25 cellular contexts compared by ENCODE assay signal in genomic region chr7:69443136-69443535, GRCh38.
"Had no signal": no experiment of that assay in that cellular context is flagged by ENCODE, and none has a peak within 500 bp of the region (broad histone marks: within the 10 kb centered on the region; RNA-seq: fewer than 3 reads in every experiment).

No MANE protein-coding gene starts in this region.

- H3K27ac ChIP-seq: colonic mucosa, epithelial cell of prostate, esophagus squamous epithelium, gastrocnemius medialis, heart right ventricle, left lung, lower lobe of right lung had no signal

- H3K36me3 ChIP-seq: colonic mucosa, esophagus squamous epithelium, gastrocnemius medialis, heart right ventricle, left lung, lower lobe of right lung had no signal

- DNase-seq: colonic mucosa; cortex of kidney; effector CD8-positive, alpha-beta T cell; effector memory CD8-positive, alpha-beta T cell; endodermal cell; erythroblast; esophagus squamous epithelium; foreskin fibroblast; foreskin melanocyte; gastrocnemius medialis; glutamatergic neuron; head of caudate nucleus; heart right ventricle; hippocampal formation; left cardiac atrium; left lung; left ventricle myocardium superior; lower lobe of right lung; mesenchymal stem cell; naive thymus-derived CD4-positive, alpha-beta T cell had no signal

- H3K27me3 ChIP-seq: colonic mucosa, esophagus squamous epithelium, gastrocnemius medialis, heart right ventricle, left lung had no signal

- H3K9me3 ChIP-seq: colonic mucosa, gastrocnemius medialis, left lung, lower lobe of right lung had no signal

- H3K4me1 ChIP-seq: colonic mucosa, gastrocnemius medialis, left lung, lower lobe of right lung had no signal

- H3K4me3 ChIP-seq: colonic mucosa, esophagus squamous epithelium, gastrocnemius medialis, heart right ventricle, left lung, lower lobe of right lung had no signal

- ATAC-seq: effector memory CD8-positive, alpha-beta T cell; esophagus mucosa; gastrocnemius medialis; heart right ventricle; left cardiac atrium; left lung; left ventricle myocardium superior; lower lobe of right lung; naive thymus-derived CD4-positive, alpha-beta T cell had no signal

- FAIRE-seq: endometrium, islet of Langerhans, keratinocyte had no signal
